ENCODE assay signal across 17 cellular contexts in the genomic region with DNA sequence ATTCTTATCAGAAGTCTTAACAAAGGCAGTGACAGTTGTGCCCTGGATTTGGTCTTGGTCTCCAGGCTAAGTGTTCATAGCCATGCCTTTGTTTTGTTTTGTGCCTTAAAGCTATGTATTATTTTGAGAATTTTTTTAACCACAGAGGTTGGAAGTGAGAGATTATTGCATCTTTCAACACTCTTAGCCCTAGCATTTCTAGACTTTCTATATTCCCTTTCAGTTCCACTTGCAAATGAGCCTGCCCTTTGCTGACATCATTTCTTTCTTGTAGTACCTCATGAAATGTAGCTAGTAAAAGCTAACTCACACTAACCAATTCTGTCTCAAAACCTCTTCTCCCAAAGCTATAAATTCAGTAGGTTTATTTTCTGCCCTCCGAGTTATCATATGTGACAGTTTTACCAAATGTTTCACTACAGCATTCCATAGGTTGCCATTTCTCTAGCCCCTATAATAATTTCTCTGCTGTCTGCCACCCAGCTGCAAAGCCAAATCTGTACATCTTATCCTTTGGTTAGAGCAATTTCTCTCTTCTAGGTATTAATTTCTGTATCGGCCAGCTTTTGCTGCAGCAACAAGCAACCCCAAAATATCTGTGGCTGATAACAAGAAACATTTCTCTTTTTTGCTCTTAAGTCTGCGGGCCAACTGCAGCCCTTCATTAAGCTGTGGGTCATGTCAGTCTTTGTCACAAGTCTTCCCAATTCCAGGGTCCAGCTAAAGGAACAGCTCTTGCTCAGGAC. TPM values are rescaled to one million over a fixed set of nuclear protein-coding genes. Genes with fewer than 3 reads are reported as not detected.
DNase-seq lines count a peak whose midpoint lies in the region; ATAC-seq, FAIRE-seq and TF ChIP-seq lines count a peak whose summit lies in the region.
"Had no signal": no experiment of that assay in that cellular context is flagged by ENCODE, and none has a peak within 500 bp of the region (broad histone marks: within the 10 kb centered on the region; RNA-seq: fewer than 3 reads in every experiment).

No MANE protein-coding gene starts in this region.

- H3K27me3 Mint-ChIP-seq in activated T-helper 2 cell treated with anti-CD3 and anti-CD28 coated beads, Interferon-gamma antibody, Interleukin-2, Interleukin-4, amounts not matched to agents 10 μg/mL and 5 μg/mL and 100 μg/mL, durations not matched to agents 14 hours and 24 hours and 36 hours (ENCODE audit: low read depth), result no peaks in the 10 kb centered on the region

- H3K36me3 ChIP-seq in prostate gland (no peaks in the 10 kb centered on the region), lower lobe of right lung (no peaks in the 10 kb centered on the region), tibial nerve (no peaks in the 10 kb centered on the region)
- H3K36me3 ChIP-seq: gastroesophageal sphincter, right lobe of liver, upper lobe of left lung had no signal

- H3K9me3 ChIP-seq in prostate gland, result no peaks in the 10 kb centered on the region
- H3K9me3 ChIP-seq in lower lobe of right lung, result no peaks in the 10 kb centered on the region
- no peaks in the 10 kb centered on the region for H3K9me3 ChIP-seq in tibial nerve
- H3K9me3 ChIP-seq: gastroesophageal sphincter, right lobe of liver, upper lobe of left lung had no signal

- no peak overlapping the region for H3K4me3 ChIP-seq in prostate gland
- no peak overlapping the region for H3K4me3 ChIP-seq in lower lobe of right lung
- no peak overlapping the region for H3K4me3 ChIP-seq in tibial nerve
- H3K4me3 ChIP-seq: gastroesophageal sphincter, right lobe of liver, upper lobe of left lung had no signal

- TF ChIP-seq CTCF in prostate gland (IDR thresholded peaks at IDR 0.05) (no peak), lower lobe of right lung (IDR thresholded peaks at IDR 0.05) (no peak), tibial nerve (IDR thresholded peaks at IDR 0.05) (no peak)

- peak overlapping the region; percentile 74 for H3K27ac Mint-ChIP-seq in activated T-helper 2 cell treated with anti-CD3 and anti-CD28 coated beads, Interferon-gamma antibody, Interleukin-2, Interleukin-4, amounts not matched to agents 10 μg/mL and 5 μg/mL and 100 μg/mL, durations not matched to agents 14 hours and 24 hours and 36 hours
- H3K27ac Mint-ChIP-seq: memory B cell had no signal

- H3K4me1 Mint-ChIP-seq in activated T-helper 2 cell treated with anti-CD3 and anti-CD28 coated beads, Interferon-gamma antibody, Interleukin-2, Interleukin-4, amounts not matched to agents 10 μg/mL and 5 μg/mL and 100 μg/mL, durations not matched to agents 14 hours and 24 hours and 36 hours (ENCODE audit: low read depth), result peaks cover 69% of the 10 kb centered on the region

- DNase-seq in GM18507 (ENCODE audit: extremely low spot score, insufficient read length, low read depth) (no peak), prostate gland (ENCODE audit: low spot score) (no peak), lower lobe of right lung (no peak), tibial nerve (ENCODE audit: low spot score in 2 of 2) (no peak)
- DNase-seq in activated T-helper 2 cell treated with anti-CD3 and anti-CD28 coated beads, Interferon-gamma antibody, Interleukin-2, Interleukin-4, amounts not matched to agents 10 μg/mL and 5 μg/mL and 100 μg/mL, durations not matched to agents 14 hours and 24 hours and 36 hours (ENCODE audit: low spot score), result no peak
- DNase-seq: activated CD4-positive, CD25-positive, alpha-beta regulatory T cell; activated T-cell treated with anti-CD3 and anti-CD28 coated beads for 4 hours; NCI-H1694; right lobe of liver; upper lobe of left lung had no signal

- FAIRE-seq in GM18507 (lab: Jason Lieb, UNC), result peak; percentile 50

- no peaks in the 10 kb centered on the region for H3K36me3 Mint-ChIP-seq in activated T-helper 2 cell treated with anti-CD3 and anti-CD28 coated beads, Interferon-gamma antibody, Interleukin-2, Interleukin-4, amounts not matched to agents 10 μg/mL and 5 μg/mL and 100 μg/mL, durations not matched to agents 14 hours and 24 hours and 36 hours (ENCODE audit: low read depth)
- H3K36me3 Mint-ChIP-seq: memory B cell had no signal

- no peak overlapping the region for H3K4me3 Mint-ChIP-seq in activated T-helper 2 cell treated with anti-CD3 and anti-CD28 coated beads, Interferon-gamma antibody, Interleukin-2, Interleukin-4, amounts not matched to agents 10 μg/mL and 5 μg/mL and 100 μg/mL, durations not matched to agents 14 hours and 24 hours and 36 hours (ENCODE audit: low read depth)
- H3K4me3 Mint-ChIP-seq: memory B cell had no signal

- H3K27me3 ChIP-seq in prostate gland (replicated peaks; ENCODE audit: insufficient read depth) (peaks cover 2% of the 10 kb centered on the region), lower lobe of right lung (ENCODE audit: low read depth) (no peaks in the 10 kb centered on the region), tibial nerve (peaks cover 0 to 2% of the 10 kb centered on the region in 2 donors)
- H3K27me3 ChIP-seq: gastroesophageal sphincter, right lobe of liver, upper lobe of left lung had no signal

- no peak for TF ChIP-seq POLR2A in prostate gland (IDR thresholded peaks at IDR 0.05)
- no peak for TF ChIP-seq POLR2A in tibial nerve (IDR thresholded peaks at IDR 0.05)

- H3K4me1 ChIP-seq in prostate gland (replicated peaks) (no peaks in the 10 kb centered on the region), lower lobe of right lung (peaks cover 12% of the 10 kb centered on the region), tibial nerve (peaks cover 0 to 12% (median 0%) of the 10 kb centered on the region in 4 donors)
- H3K4me1 ChIP-seq: gastroesophageal sphincter, right lobe of liver had no signal

- TF ChIP-seq EP300 in tibial nerve (IDR thresholded peaks at IDR 0.05), result no peak

- intact Hi-C loops in activated T-helper 2 cell treated with anti-CD3 and anti-CD28 coated beads, Interferon-gamma antibody, Interleukin-2, Interleukin-4, amounts not matched to agents 10 μg/mL and 5 μg/mL and 100 μg/mL, durations not matched to agents 14 hours and 24 hours and 36 hours (cut with micrococcal nuclease), result loop anchor here (1.0 kb wide), 3 partner anchors 11 to 176 kb away; no protein-coding TSS in a partner anchor
- intact Hi-C loops in prostate gland (cut with DNase I), result no loop called here
- intact Hi-C loops in lower lobe of right lung (cut with DNase I), result no loop called here

- 98% methylated on average over 3 of the region's 3 CpGs for WGBS in prostate gland
- WGBS in tibial nerve, 2 donors, result 91 to 92% methylated on average over 3 of the region's 3 CpGs

- no peaks in the 10 kb centered on the region for H3K9me3 Mint-ChIP-seq in activated T-helper 2 cell treated with anti-CD3 and anti-CD28 coated beads, Interferon-gamma antibody, Interleukin-2, Interleukin-4, amounts not matched to agents 10 μg/mL and 5 μg/mL and 100 μg/mL, durations not matched to agents 14 hours and 24 hours and 36 hours
- H3K9me3 Mint-ChIP-seq: memory B cell had no signal

- ATAC-seq in GM19395 (IDR thresholded peaks at IDR 0.05; ENCODE audit: unreplicated experiment), result peak; percentile 56
- ATAC-seq in HG03175 (IDR thresholded peaks at IDR 0.05; ENCODE audit: unreplicated experiment), result peak; percentile 35
- ATAC-seq in lower lobe of right lung, result no peak
- ATAC-seq: gastroesophageal sphincter, right lobe of liver had no signal

- H3K27ac ChIP-seq in prostate gland (no peak overlapping the region), lower lobe of right lung (no peak overlapping the region), tibial nerve (no peak overlapping the region)
- H3K27ac ChIP-seq: C4-2B, gastroesophageal sphincter, right lobe of liver, upper lobe of left lung had no signal

RNA-seq across cellular contexts. Expression of a gene that starts 14.2 kb away (rescaled TPM):
- total RNA-seq in activated T-helper 2 cell treated with anti-CD3 and anti-CD28 coated beads, Interferon-gamma antibody, Interleukin-2, Interleukin-4, amounts not matched to agents 10 μg/mL and 5 μg/mL and 100 μg/mL, durations not matched to agents 14 hours and 24 hours and 36 hours, result 88.1 and 98.4 TPM in 2 replicates
- total RNA-seq in prostate gland (not detected), lower lobe of right lung (not detected), tibial nerve (not detected)
- total RNA-seq: cerebellum, gastroesophageal sphincter, NCI-H460, right lobe of liver, upper lobe of left lung had no signal

RNA-seq across cellular contexts. Expression of a gene that starts 21.0 kb away (rescaled TPM):
- not detected in 2 replicates for total RNA-seq in activated T-helper 2 cell treated with anti-CD3 and anti-CD28 coated beads, Interferon-gamma antibody, Interleukin-2, Interleukin-4, amounts not matched to agents 10 μg/mL and 5 μg/mL and 100 μg/mL, durations not matched to agents 14 hours and 24 hours and 36 hours
- total RNA-seq in prostate gland (not detected), lower lobe of right lung (14.6 TPM), tibial nerve (100 to 1,000 TPM in 1 of 4 donors, 10 to 100 TPM in 3; 35.2 to 307 (median 45.8) TPM)
- total RNA-seq: NCI-H460 had no signal

RNA-seq across cellular contexts. Expression of a gene that starts 58.0 kb away (rescaled TPM):
- not detected in 2 replicates for total RNA-seq in activated T-helper 2 cell treated with anti-CD3 and anti-CD28 coated beads, Interferon-gamma antibody, Interleukin-2, Interleukin-4, amounts not matched to agents 10 μg/mL and 5 μg/mL and 100 μg/mL, durations not matched to agents 14 hours and 24 hours and 36 hours
- not detected for total RNA-seq in prostate gland
- 1.6 TPM for total RNA-seq in lower lobe of right lung
- not detected for total RNA-seq in tibial nerve
- total RNA-seq: NCI-H460 had no signal

Comparison
In these comparisons a context has a peak if more than half of its experiments do, and no peak if none do; other contexts are left out.
1. ATAC-seq: peak in GM19395 (single experiment) and HG03175 (single experiment); none in lower lobe of right lung (0 of 2).
2. RNA of a gene that starts 14.2 kb away (total RNA-seq): 88.1 to 98.4 TPM in activated T-helper 2 cell treated with anti-CD3 and anti-CD28 coated beads, Interferon-gamma antibody, Interleukin-2, Interleukin-4, amounts not matched to agents 10 μg/mL and 5 μg/mL and 100 μg/mL, durations not matched to agents 14 hours and 24 hours and 36 hours; not detected in prostate gland, not detected in lower lobe of right lung (single experiment) and not detected in tibial nerve; every median in the first group is over 10 times any median in the second.
3. RNA of a gene that starts 21.0 kb away (total RNA-seq): 35.2 to 307 TPM in tibial nerve and 14.6 TPM in lower lobe of right lung (single experiment); not detected in prostate gland and not detected in activated T-helper 2 cell treated with anti-CD3 and anti-CD28 coated beads, Interferon-gamma antibody, Interleukin-2, Interleukin-4, amounts not matched to agents 10 μg/mL and 5 μg/mL and 100 μg/mL, durations not matched to agents 14 hours and 24 hours and 36 hours; every median in the first group is over 10 times any median in the second.